In genomic region chr18:58438984-58439311, GRCh38 we compare ENCODE assay signal across 11 cellular contexts.
A peak's percentile ranks its signal among the peaks of the same experiment; 100 is the strongest.
DNase-seq lines count a peak whose midpoint lies in the region; ATAC-seq and TF ChIP-seq lines count a peak whose summit lies in the region.
"Had no signal": no experiment of that assay in that cellular context is flagged by ENCODE, and none has a peak within 500 bp of the region (broad histone marks: within the 10 kb centered on the region; RNA-seq: fewer than 3 reads in every experiment).

No MANE protein-coding gene starts in this region.

- no peak for TF ChIP-seq POLR2A in uterus (IDR thresholded peaks at IDR 0.05)

- 55% methylated on average over 3 of the region's 3 CpGs for WGBS in right cardiac atrium

- no peak overlapping the region for H3K9ac ChIP-seq in adipocyte (ENCODE audit: low read length)
- no peak overlapping the region for H3K9ac ChIP-seq in muscle layer of colon (ENCODE audit: low read length)

- H3K9me3 ChIP-seq in right cardiac atrium (ENCODE audit: control insufficient read depth, low read length): no peaks in the 10 kb centered on the region
- H3K9me3 ChIP-seq in adipocyte (ENCODE audit: control insufficient read depth, low read length): no peaks in the 10 kb centered on the region
- no peaks in the 10 kb centered on the region for H3K9me3 ChIP-seq in muscle layer of colon (ENCODE audit: low read length)
- H3K9me3 ChIP-seq in uterus: no peaks in the 10 kb centered on the region
- H3K9me3 ChIP-seq: MG63 had no signal

- ATAC-seq in right cardiac atrium (peak in 1 of 2 donors; percentile 25), Right ventricle myocardium inferior (no peak)

- peaks cover 3% of the 10 kb centered on the region for H3K4me1 ChIP-seq in right cardiac atrium (ENCODE audit: control insufficient read depth, insufficient read depth, low read length)
- peaks cover 3% of the 10 kb centered on the region for H3K4me1 ChIP-seq in adipocyte (ENCODE audit: control insufficient read depth, insufficient read depth, low read length)
- H3K4me1 ChIP-seq in muscle layer of colon (ENCODE audit: insufficient read depth, low read length): peaks cover 4% of the 10 kb centered on the region
- H3K4me1 ChIP-seq in uterus: no peaks in the 10 kb centered on the region

- TF ChIP-seq CTCF in uterus (IDR thresholded peaks at IDR 0.05): no peak

- intact Hi-C loops in right cardiac atrium (cut with DNase I) (no loop called here), Right ventricle myocardium inferior (cut with DNase I) (no loop called here), uterus (cut with DNase I; ENCODE audit: low total_unique reads) (no loop called here)

- DNase-seq in right cardiac atrium: no peak
- DNase-seq in Right ventricle myocardium inferior (ENCODE audit: missing footprints): no peak
- DNase-seq in adipocyte (ENCODE audit: low read depth): no peak
- no peak for DNase-seq in uterus
- DNase-seq in NCI-H1930 (lab: John Stamatoyannopoulos, UW): no peak
- no peak for DNase-seq in NCI-H2107 (lab: John Stamatoyannopoulos, UW)
- no peak for DNase-seq in COR-L47 (lab: John Stamatoyannopoulos, UW)
- DNase-seq: DMS 273 treated with DMSO at 0.1 percent for 48 hours; effector CD8-positive, alpha-beta T cell; MG63 had no signal

- no peaks in the 10 kb centered on the region for H3K36me3 ChIP-seq in adipocyte (ENCODE audit: control insufficient read depth, insufficient read depth, low read length, severe bottlenecking)
- H3K36me3 ChIP-seq in muscle layer of colon (ENCODE audit: insufficient read depth, low read length): no peaks in the 10 kb centered on the region
- no peaks in the 10 kb centered on the region for H3K36me3 ChIP-seq in uterus
- H3K36me3 ChIP-seq: MG63 had no signal

- peak overlapping the region; percentile 44 for H3K4me3 ChIP-seq in right cardiac atrium (ENCODE audit: low read length)
- peak overlapping the region; percentile 64 for H3K4me3 ChIP-seq in adipocyte (ENCODE audit: low read length)
- peak overlapping the region in 1 of 2 donors; percentile 48 for H3K4me3 ChIP-seq in muscle layer of colon (ENCODE audit: low read depth in 1 of 2, low read length in 2 of 2)
- peak overlapping the region; percentile 18 to 24 for H3K4me3 ChIP-seq in uterus
- H3K4me3 ChIP-seq: MG63 had no signal

- H3K27me3 ChIP-seq in right cardiac atrium (ENCODE audit: control insufficient read depth, insufficient read depth) (no peaks in the 10 kb centered on the region), adipocyte (replicated peaks; ENCODE audit: control insufficient read depth, insufficient read depth, low read length) (no peaks in the 10 kb centered on the region), muscle layer of colon (ENCODE audit: control insufficient read depth in 1 of 2, insufficient read depth in 2 of 2, low read length in 2 of 2) (no peaks in the 10 kb centered on the region), uterus (no peaks in the 10 kb centered on the region)
- H3K27me3 ChIP-seq: MG63 had no signal

- H3K27ac ChIP-seq in right cardiac atrium (ENCODE audit: low read length) (no peak overlapping the region), muscle layer of colon (ENCODE audit: low read depth, low read length) (peak overlapping the region; percentile 12), uterus (peak overlapping the region; percentile 27 to 67)
